Comparison of ENCODE assay signal across 8 cellular contexts in genomic region chr21:36429672-36430546, GRCh38. TPM values are rescaled to one million over a fixed set of nuclear protein-coding genes. Genes with fewer than 3 reads are reported as not detected.
A peak's percentile ranks its signal among the peaks of the same experiment; 100 is the strongest.
DNase-seq lines count a peak whose midpoint lies in the region; ATAC-seq and TF ChIP-seq lines count a peak whose summit lies in the region.

No MANE protein-coding gene starts in this region.

- H3K36me3 Mint-ChIP-seq in progenitor cell of endocrine pancreas (ENCODE audit: insufficient read depth): no peaks in the 10 kb centered on the region

- no peaks in the 10 kb centered on the region for H3K27me3 ChIP-seq in upper lobe of left lung

- no peaks in the 10 kb centered on the region for H3K36me3 ChIP-seq in upper lobe of left lung

- H3K9me3 ChIP-seq in upper lobe of left lung: no peaks in the 10 kb centered on the region

- no peak overlapping the region for H3K4me3 Mint-ChIP-seq in progenitor cell of endocrine pancreas (ENCODE audit: low read depth)

- TF ChIP-seq POLR2A in upper lobe of left lung (IDR thresholded peaks at IDR 0.05): peak in 2 of 4 donors; percentile 46 to 82

- H3K4me1 ChIP-seq in upper lobe of left lung: peaks cover 0 to 19% (median 9%) of the 10 kb centered on the region in 4 donors

- 37 to 53% methylated on average over 21 to 28 of the region's 28 CpGs for WGBS in upper lobe of left lung, 2 donors

- peak overlapping the region; percentile 98 for H3K27ac Mint-ChIP-seq in progenitor cell of endocrine pancreas

- peaks cover 28% of the 10 kb centered on the region for H3K4me1 Mint-ChIP-seq in progenitor cell of endocrine pancreas (ENCODE audit: low read depth)

- TF ChIP-seq CTCF in AG09319 (IDR thresholded peaks at IDR 0.05; ENCODE audit: low read depth, low read length) (no peak), progenitor cell of endocrine pancreas (IDR thresholded peaks at IDR 0.05; ENCODE audit: unreplicated experiment) (peak; percentile 49), upper lobe of left lung (IDR thresholded peaks at IDR 0.05) (peak in 4 of 6 experiments; percentile 21 to 41 (median 34))

- peak; percentile 88 for DNase-seq in AG09319 (ENCODE audit: extremely low read depth, low read depth)
- DNase-seq in RPMI7951 (ENCODE audit: low read depth): peak; percentile 99
- DNase-seq in activated effector memory CD4-positive, alpha-beta T cell treated with Interleukin-2 at 50 U/mL for 16 hours: peak; percentile 55
- peak; percentile 56 for DNase-seq in foreskin melanocyte
- DNase-seq in progenitor cell of endocrine pancreas (ENCODE audit: low spot score, unreplicated experiment): peak; percentile 51
- DNase-seq in upper lobe of left lung: peak in 1 of 2 donors; percentile 81

- H3K4me3 ChIP-seq in upper lobe of left lung: peak overlapping the region in 3 of 4 donors; percentile 7 to 37 (median 23)

- ATAC-seq in GM19035 (IDR thresholded peaks at IDR 0.05; ENCODE audit: unreplicated experiment) (peak; percentile 88), HG03159 (IDR thresholded peaks at IDR 0.05; ENCODE audit: unreplicated experiment) (peak; percentile 83), upper lobe of left lung (ENCODE audit: low FRiP score in 2 of 2) (peak; percentile 92 to 94)

- H3K27ac ChIP-seq in upper lobe of left lung: peak overlapping the region; percentile 41 to 82 (median 68)

- no peaks in the 10 kb centered on the region for H3K9me3 Mint-ChIP-seq in progenitor cell of endocrine pancreas (ENCODE audit: low read depth)

- peak in 2 of 4 donors; percentile 66 to 87 for TF ChIP-seq EP300 in upper lobe of left lung (IDR thresholded peaks at IDR 0.05)

- H3K27me3 Mint-ChIP-seq in progenitor cell of endocrine pancreas: no peaks in the 10 kb centered on the region

RNA-seq across cellular contexts. Expression of gene CHAF1B, which starts 44.7 kb away (rescaled TPM):
- 8.4 and 10.3 TPM in 2 replicates for total RNA-seq in RPMI7951 (2014; rRNA removed; shearing (Covaris generic))
- 9.1 and 11.7 TPM in 2 replicates for total RNA-seq in progenitor cell of endocrine pancreas
- 1 to 10 TPM in 4 of 6 donors, under 1 TPM in 2; 0.55 to 2.1 (median 1.2) TPM for total RNA-seq in upper lobe of left lung

RNA-seq across cellular contexts. Expression of gene CLDN14, which starts 50.0 kb away (rescaled TPM):
- not detected in 2 replicates for total RNA-seq in RPMI7951 (2014; rRNA removed; shearing (Covaris generic))
- total RNA-seq in progenitor cell of endocrine pancreas: not detected in 2 replicates
- total RNA-seq in upper lobe of left lung: under 1 TPM in 1 of 6 donors, not detected in 5; 0.47 TPM
